1 cellular context compared by ENCODE assay signal in genomic region chrX:14673764-14674163, GRCh38.
TF ChIP-seq lines count a peak whose summit lies in the region.

No MANE protein-coding gene starts in this region.

TF ChIP-seq in GM23338, 12 proteins besides CTCF, POLR2A, EP300 and RAD21 (continued from another document):
- no peak for TF ChIP-seq ZNF462 (CRISPR knock-in tag; IDR thresholded peaks at IDR 0.05)
